Comparison of ENCODE assay signal across 11 cellular contexts in the genomic region with DNA sequence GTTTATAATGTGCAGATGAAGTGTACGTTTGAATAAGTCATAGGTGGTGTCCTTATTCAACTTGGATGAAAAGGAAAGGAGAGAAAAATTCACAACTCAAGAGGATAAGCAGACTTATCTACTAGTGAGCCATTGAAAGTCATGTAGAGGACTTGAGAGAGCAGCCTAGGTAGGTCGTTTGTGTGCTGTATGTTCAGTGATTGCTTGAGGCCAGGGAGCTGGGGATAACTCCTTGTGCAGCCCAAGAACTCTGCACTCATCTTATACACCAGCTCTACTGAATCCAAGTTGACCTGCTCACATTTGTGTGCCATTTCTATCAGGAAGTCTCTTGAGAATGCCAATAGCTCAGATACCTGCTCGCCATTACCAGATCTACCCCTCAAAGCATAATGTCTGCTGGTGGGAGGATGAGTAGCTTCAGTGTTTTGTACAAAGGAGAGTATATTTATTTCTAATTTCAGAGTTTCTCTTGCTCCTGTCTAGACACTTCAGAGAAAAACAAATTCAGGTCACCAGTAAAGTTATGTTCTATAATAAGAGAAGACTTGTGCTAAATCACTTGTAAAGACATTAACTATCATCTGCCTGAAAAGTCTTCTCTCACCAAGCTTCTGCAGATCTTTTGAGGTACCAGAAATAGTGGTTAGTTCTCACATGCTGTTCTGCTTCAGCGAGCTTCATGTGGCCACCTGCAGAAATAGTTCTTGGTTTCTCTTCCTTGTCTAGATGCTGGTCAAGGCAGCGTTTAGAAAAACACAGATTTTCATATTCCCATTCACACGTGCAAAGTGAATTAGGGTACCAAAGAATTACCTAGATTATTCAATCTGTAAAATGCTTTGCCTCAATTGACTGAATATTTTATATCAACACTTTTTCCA. TPM values are rescaled to one million over a fixed set of nuclear protein-coding genes. Genes with fewer than 3 reads are reported as not detected.
DNase-seq lines count a peak whose midpoint lies in the region; ATAC-seq and TF ChIP-seq lines count a peak whose summit lies in the region.
"Had no signal": no experiment of that assay in that cellular context is flagged by ENCODE, and none has a peak within 500 bp of the region (broad histone marks: within the 10 kb centered on the region; RNA-seq: fewer than 3 reads in every experiment).

No MANE protein-coding gene starts in this region.

- H3K4me3 Mint-ChIP-seq in T-helper 17 cell: peak overlapping the region; percentile 34

- H3K9me3 ChIP-seq in DOHH2 (ENCODE audit: control insufficient read depth, insufficient read depth, low read length) (no peaks in the 10 kb centered on the region), T-helper 17 cell (ENCODE audit: control insufficient read depth, low read length, poor library complexity, severe bottlenecking) (no peaks in the 10 kb centered on the region)

- peak overlapping the region; percentile 91 for H3K27ac Mint-ChIP-seq in T-helper 17 cell

- H3K79me2 ChIP-seq in DOHH2 (ENCODE audit: control insufficient read depth, low read length): no peaks in the 10 kb centered on the region

- H3K27ac ChIP-seq in DOHH2 (ENCODE audit: low read depth, low read length): peak overlapping the region; percentile 88
- H3K27ac ChIP-seq: epithelial cell of prostate had no signal

- ATAC-seq in GM19351 (IDR thresholded peaks at IDR 0.05; ENCODE audit: unreplicated experiment) (peak; percentile 93), HG02973 (IDR thresholded peaks at IDR 0.05; ENCODE audit: unreplicated experiment) (peak; percentile 97), T-helper 17 cell (peak; percentile 58), sciatic nerve (no peak)

- H3K4me1 ChIP-seq in DOHH2 (ENCODE audit: control insufficient read depth, low read length): peaks cover 79% of the 10 kb centered on the region

- in situ Hi-C loops in ACHN (cut with HindIII; ENCODE audit: low pct_ligation_motif_present, low pct_unique_long_range_greater_than_20kb, low sequenced_read_pairs): no loop called here

- no peaks in the 10 kb centered on the region for H3K27me3 Mint-ChIP-seq in T-helper 17 cell

- peak overlapping the region; percentile 48 for H3K4me3 ChIP-seq in DOHH2 (ENCODE audit: low read length)
- H3K4me3 ChIP-seq: lung had no signal

- peaks cover 2% of the 10 kb centered on the region for H3K36me3 Mint-ChIP-seq in T-helper 17 cell (ENCODE audit: low read depth)

- no peaks in the 10 kb centered on the region for H3K36me3 ChIP-seq in DOHH2 (ENCODE audit: control insufficient read depth, low read length)

- no peaks in the 10 kb centered on the region for H4K20me1 ChIP-seq in DOHH2 (ENCODE audit: control insufficient read depth, insufficient read depth, low read depth, low read length)

- intact Hi-C loops in sciatic nerve (cut with DNase I): no loop called here

- H3F3A ChIP-seq in DOHH2 (ENCODE audit: control insufficient read depth, insufficient read depth): peaks cover 19% of the 10 kb centered on the region

- DNase-seq in T-helper 17 cell (no peak), NCI-H1436 (lab: John Stamatoyannopoulos, UW) (no peak), DMS 273 treated with DMSO at 0.1 percent for 48 hours (lab: John Stamatoyannopoulos, UW) (no peak), sciatic nerve (ENCODE audit: low spot score) (no peak), ACHN (no peak)
- DNase-seq: stimulated activated CD4-positive, alpha-beta T cell treated with anti-CD3 and anti-CD28 coated beads, Interleukin-15, amount 100 ng/mL, for 24 hours had no signal

- H3K4me1 Mint-ChIP-seq in T-helper 17 cell: peaks cover 40% of the 10 kb centered on the region

- H3K4me2 ChIP-seq in DOHH2 (ENCODE audit: low read length): peak overlapping the region; percentile 70

- no peaks in the 10 kb centered on the region for H3K9me2 ChIP-seq in DOHH2 (replicated peaks; ENCODE audit: control insufficient read depth, low read length)

- no peak for TF ChIP-seq CTCF in DOHH2 (IDR thresholded peaks at IDR 0.05; ENCODE audit: low read depth, low read length, poor library complexity, severe bottlenecking)

- no peaks in the 10 kb centered on the region for H3K27me3 ChIP-seq in DOHH2 (ENCODE audit: control insufficient read depth, low read length)

RNA-seq across cellular contexts. Expression of gene S1PR1, which starts 10.8 kb away (rescaled TPM):
- total RNA-seq in T-helper 17 cell: 100 to 1,000 TPM; 157 to 226 TPM
- total RNA-seq in sciatic nerve: 64.7 TPM
